Comparison of ENCODE assay signal across 8 cellular contexts in genomic region chr9:133994359-133995011, GRCh38. TPM values are rescaled to one million over a fixed set of nuclear protein-coding genes. Genes with fewer than 3 reads are reported as not detected.
DNase-seq lines count a peak whose midpoint lies in the region; ATAC-seq and TF ChIP-seq lines count a peak whose summit lies in the region.

No MANE protein-coding gene starts in this region.

- H3K9me3 ChIP-seq in A673 (ENCODE audit: low read depth, low read length, poor library complexity, severe bottlenecking) (no peaks in the 10 kb centered on the region), left lung (no peaks in the 10 kb centered on the region)

- no peak overlapping the region for H3K27ac Mint-ChIP-seq in activated CD4-positive, alpha-beta T cell treated with anti-CD3 and anti-CD28 coated beads for 36 hours
- H3K27ac Mint-ChIP-seq in central memory CD8-positive, alpha-beta T cell (ENCODE audit: low read depth): no peak overlapping the region

- H3K4me1 ChIP-seq in A673 (ENCODE audit: insufficient read depth, low read length, poor library complexity, severe bottlenecking): peaks cover 16% of the 10 kb centered on the region
- H3K4me1 ChIP-seq in left lung: peaks cover 14 to 33% of the 10 kb centered on the region in 2 donors

- H3K27me3 ChIP-seq in A673 (replicated peaks; ENCODE audit: insufficient read depth, low read depth, low read length, poor library complexity) (no peaks in the 10 kb centered on the region), left lung (peaks cover 0 to 40% of the 10 kb centered on the region in 2 donors)

- peaks cover 2% of the 10 kb centered on the region for H3K4me1 Mint-ChIP-seq in activated CD4-positive, alpha-beta T cell treated with anti-CD3 and anti-CD28 coated beads for 36 hours
- H3K4me1 Mint-ChIP-seq in central memory CD8-positive, alpha-beta T cell: no peaks in the 10 kb centered on the region

- BruUV-seq in A673 (replicated peaks; lab: Mats Ljungman, UMichigan): no TSS peak

- CTCF ChIA-PET in A673 (lab: Charles Lee): interaction anchor here (0.6 to 3.1 kb wide), 8 partner anchors 15 to 268 kb away, joined by 3 to 54 read pairs (median 5); no protein-coding TSS in a partner anchor
- CTCF ChIA-PET in activated CD4-positive, alpha-beta T cell treated with anti-CD3 and anti-CD28 coated beads for 36 hours (lab: Charles Lee): interaction anchor here (0.6 to 3.3 kb wide), 21 partner anchors 11 to 1197 kb away, joined by 3 to 54 read pairs (median 3); partner anchors contain the start of gene BRD3OS

- ATAC-seq in activated CD4-positive, alpha-beta T cell treated with anti-CD3 and anti-CD28 coated beads for 36 hours: peak; percentile 69
- peak; percentile 31 for ATAC-seq in central memory CD8-positive, alpha-beta T cell (replicated peaks; ENCODE audit: extremely low read depth, poor library complexity, severe bottlenecking)
- peak; percentile 69 for ATAC-seq in left lung
- no peak for ATAC-seq in HG03025 (IDR thresholded peaks at IDR 0.05; ENCODE audit: low FRiP score, unreplicated experiment)

- peak; percentile 97 for TF ChIP-seq CTCF in A673 (conservative IDR thresholded peaks at IDR 0.05; ENCODE audit: low read depth, low read length)
- peak; percentile 95 for TF ChIP-seq CTCF in GM13976 (IDR thresholded peaks at IDR 0.05; ENCODE audit: borderline replicate concordance, control extremely low read depth, extremely low read depth, insufficient read depth, missing control alignments)
- TF ChIP-seq CTCF in left lung (IDR thresholded peaks at IDR 0.05): peak; percentile 95 to 98

- H3K4me3 Mint-ChIP-seq in activated CD4-positive, alpha-beta T cell treated with anti-CD3 and anti-CD28 coated beads for 36 hours: no peak overlapping the region
- H3K4me3 Mint-ChIP-seq in central memory CD8-positive, alpha-beta T cell: peak overlapping the region; percentile 74

- POLR2A ChIA-PET in A673 (lab: Charles Lee; ENCODE audit: low non-redundant PET): no interaction called here
- POLR2A ChIA-PET in activated CD4-positive, alpha-beta T cell treated with anti-CD3 and anti-CD28 coated beads for 36 hours (lab: Charles Lee): no interaction called here

- no peaks in the 10 kb centered on the region for H3K9me3 Mint-ChIP-seq in activated CD4-positive, alpha-beta T cell treated with anti-CD3 and anti-CD28 coated beads for 36 hours (ENCODE audit: low read depth)
- H3K9me3 Mint-ChIP-seq in central memory CD8-positive, alpha-beta T cell: no peaks in the 10 kb centered on the region

- intact Hi-C loops in A673 (cut with micrococcal nuclease; ENCODE audit: unreplicated experiment): loop anchor here (1.0 kb wide), 1 partner anchor 212 kb away; no protein-coding TSS in a partner anchor
- intact Hi-C loops in activated CD4-positive, alpha-beta T cell treated with anti-CD3 and anti-CD28 coated beads for 36 hours (cut with DNase I, micrococcal nuclease): loop anchor here (1.0 to 10.0 kb wide), 7 partner anchors 105 to 620 kb away; partner anchors contain the start of genes FAM163B (in 1 of the 2), STKLD1 (in 1 of the 2) and SURF4 (in 1 of the 2)
- intact Hi-C loops in left lung (cut with DNase I): loop anchor here (5.0 to 10.0 kb wide), 2 partner anchors 200 to 202 kb away; no protein-coding TSS in a partner anchor

- H3K4me3 ChIP-seq in A673 (ENCODE audit: low read depth, low read length, poor library complexity, severe bottlenecking) (no peak overlapping the region), left lung (no peak overlapping the region)

- in situ Hi-C loops in GM13976 (cut with MboI; ENCODE audit: low sequenced_read_pairs, unreplicated experiment): loop anchor here (10.0 kb wide), 1 partner anchor 210 kb away; no protein-coding TSS in a partner anchor

- H3K27me3 Mint-ChIP-seq in activated CD4-positive, alpha-beta T cell treated with anti-CD3 and anti-CD28 coated beads for 36 hours: peaks cover 3% of the 10 kb centered on the region
- peaks cover 16% of the 10 kb centered on the region for H3K27me3 Mint-ChIP-seq in central memory CD8-positive, alpha-beta T cell

- H3K36me3 ChIP-seq in A673 (ENCODE audit: insufficient read depth, low read length, poor library complexity, severe bottlenecking): no peaks in the 10 kb centered on the region
- H3K36me3 ChIP-seq in left lung: no peaks in the 10 kb centered on the region

- H3K36me3 Mint-ChIP-seq in activated CD4-positive, alpha-beta T cell treated with anti-CD3 and anti-CD28 coated beads for 36 hours (ENCODE audit: low read depth): no peaks in the 10 kb centered on the region
- peaks cover 1% of the 10 kb centered on the region for H3K36me3 Mint-ChIP-seq in central memory CD8-positive, alpha-beta T cell (ENCODE audit: insufficient read depth)

- H3K27ac ChIP-seq in A673 (ENCODE audit: low read depth, low read length, poor library complexity, severe bottlenecking) (no peak overlapping the region), left lung (no peak overlapping the region)

- DNase-seq in A673 (ENCODE audit: low spot score) (peak; percentile 72), GM13976 (ENCODE audit: low spot score) (peak; percentile 90), NCI-H2196 (lab: John Stamatoyannopoulos, UW; ENCODE audit: unreplicated experiment) (peak; percentile 79), left lung (peak; percentile 79 to 93)
- peak; percentile 88 for DNase-seq in activated CD4-positive, alpha-beta T cell treated with anti-CD3 and anti-CD28 coated beads for 36 hours
- DNase-seq in central memory CD8-positive, alpha-beta T cell (ENCODE audit: low spot score in 2 of 2): peak; percentile 47 to 70
- DNase-seq in stimulated activated CD4-positive, alpha-beta T cell treated with anti-CD3 and anti-CD28 coated beads, TNF-alpha, amount 100 ng/mL, for 1 hour (ENCODE audit: low read depth in 3 of 3, low spot score in 1 of 3): peak; percentile 40 to 76 (median 42)

RNA-seq across cellular contexts. Expression of gene VAV2, which starts 2.4 kb away (rescaled TPM):
- total RNA-seq in A673 (2021) (16.4 and 18.0 TPM in 2 replicates), left lung (10 to 100 TPM; 25.3 to 26.2 TPM)
- 1 to 10 TPM; 5.1 to 6.5 TPM for total RNA-seq in activated CD4-positive, alpha-beta T cell treated with anti-CD3 and anti-CD28 coated beads for 36 hours

RNA-seq across cellular contexts. Expression of gene BRD3OS, which starts 30.8 kb away (rescaled TPM):
- total RNA-seq in A673 (2021) (13.5 and 22.2 TPM in 2 replicates), left lung (10 to 100 TPM; 15.8 to 17.6 TPM)
- 10 to 100 TPM; 15.1 to 18.0 TPM for total RNA-seq in activated CD4-positive, alpha-beta T cell treated with anti-CD3 and anti-CD28 coated beads for 36 hours
